ENCODE assay signal across 15 cellular contexts in genomic region chr1:188689542-188689941, GRCh38.
A peak's percentile ranks its signal among the peaks of the same experiment; 100 is the strongest.
DNase-seq lines count a peak whose midpoint lies in the region; ATAC-seq and TF ChIP-seq lines count a peak whose summit lies in the region.
"Had no signal": no experiment of that assay in that cellular context is flagged by ENCODE, and none has a peak within 500 bp of the region (broad histone marks: within the 10 kb centered on the region; RNA-seq: fewer than 3 reads in every experiment).

No MANE protein-coding gene starts in this region.

- no peaks in the 10 kb centered on the region for H3K36me3 Mint-ChIP-seq in activated CD8-positive, alpha-beta T cell treated with anti-CD3 and anti-CD28 coated beads for 36 hours (ENCODE audit: low read depth)
- H3K36me3 Mint-ChIP-seq: CD4-positive, alpha-beta memory T cell had no signal

- CTCF ChIA-PET in activated CD8-positive, alpha-beta T cell treated with anti-CD3 and anti-CD28 coated beads for 36 hours (lab: Charles Lee): no interaction called here

- H3K4me1 Mint-ChIP-seq in activated CD8-positive, alpha-beta T cell treated with anti-CD3 and anti-CD28 coated beads for 36 hours (ENCODE audit: low read depth): no peaks in the 10 kb centered on the region
- H3K4me1 Mint-ChIP-seq: CD4-positive, alpha-beta memory T cell had no signal

- H3K27me3 Mint-ChIP-seq in activated CD8-positive, alpha-beta T cell treated with anti-CD3 and anti-CD28 coated beads for 36 hours: no peaks in the 10 kb centered on the region
- H3K27me3 Mint-ChIP-seq: CD4-positive, alpha-beta memory T cell had no signal

- ATAC-seq in HG02981 (IDR thresholded peaks at IDR 0.05; ENCODE audit: unreplicated experiment): no peak
- ATAC-seq in activated CD8-positive, alpha-beta T cell treated with anti-CD3 and anti-CD28 coated beads for 36 hours: no peak

- intact Hi-C loops in activated CD8-positive, alpha-beta T cell treated with anti-CD3 and anti-CD28 coated beads for 36 hours (cut with micrococcal nuclease): no loop called here

- POLR2A ChIA-PET in activated CD8-positive, alpha-beta T cell treated with anti-CD3 and anti-CD28 coated beads for 36 hours (lab: Charles Lee): interaction anchor here (0.7 kb wide), 1 partner anchor 611 kb away, joined by 3 read pairs; no protein-coding TSS in a partner anchor

- no peak overlapping the region for H3K27ac Mint-ChIP-seq in activated CD8-positive, alpha-beta T cell treated with anti-CD3 and anti-CD28 coated beads for 36 hours
- H3K27ac Mint-ChIP-seq: CD4-positive, alpha-beta memory T cell had no signal

- H3K9me3 Mint-ChIP-seq in activated CD8-positive, alpha-beta T cell treated with anti-CD3 and anti-CD28 coated beads for 36 hours: peaks cover 15% of the 10 kb centered on the region

- no peak for TF ChIP-seq CTCF in activated CD8-positive, alpha-beta T cell treated with anti-CD3 and anti-CD28 coated beads for 36 hours (IDR thresholded peaks at IDR 0.05)

- DNase-seq in NCI-H1092 treated with DMSO at 0.1 percent for 48 hours (lab: John Stamatoyannopoulos, UW) (peak; percentile 7), NCI-H1092 (lab: John Stamatoyannopoulos, UW) (no peak), M059J (ENCODE audit: low read depth) (peak; percentile 66), SHP77 treated with DMSO at 0.1 percent for 48 hours (lab: John Stamatoyannopoulos, UW) (peak; percentile 47), iris pigment epithelial cell (ENCODE audit: low read depth) (peak; percentile 25), NCI-H526 (lab: John Stamatoyannopoulos, UW) (no peak)
- DNase-seq in activated CD8-positive, alpha-beta T cell treated with anti-CD3 and anti-CD28 coated beads for 36 hours: no peak
- DNase-seq: 8988T; activated naive CD4-positive, alpha-beta T cell treated with Interleukin-2 at 50 U/mL for 16 hours; CD4-positive, alpha-beta memory T cell; effector memory CD4-positive, alpha-beta T cell; foreskin melanocyte; ovary; spleen had no signal

- H3K4me3 Mint-ChIP-seq in activated CD8-positive, alpha-beta T cell treated with anti-CD3 and anti-CD28 coated beads for 36 hours: no peak overlapping the region
- H3K4me3 Mint-ChIP-seq: CD4-positive, alpha-beta memory T cell had no signal

Comparison
In these comparisons a context has a peak if more than half of its experiments do, and no peak if none do; other contexts are left out.
1. DNase-seq: peak in NCI-H1092 treated with DMSO at 0.1 percent for 48 hours (single experiment), M059J (single experiment), SHP77 treated with DMSO at 0.1 percent for 48 hours (single experiment) and iris pigment epithelial cell (single experiment); none in NCI-H1092 (single experiment), NCI-H526 (0 of 2) and activated CD8-positive, alpha-beta T cell treated with anti-CD3 and anti-CD28 coated beads for 36 hours (single experiment).